15 cellular contexts compared by ENCODE assay signal in genomic region chr2:176514805-176515500, GRCh38.
"Had no signal": no experiment of that assay in that cellular context is flagged by ENCODE, and none has a peak within 500 bp of the region (broad histone marks: within the 10 kb centered on the region; RNA-seq: fewer than 3 reads in every experiment).

No MANE protein-coding gene starts in this region.

- H3K27ac ChIP-seq: esophagus squamous epithelium, heart right ventricle, ovary, testis, upper lobe of right lung had no signal

- H3K27me3 ChIP-seq: esophagus squamous epithelium, heart right ventricle, ovary, testis, upper lobe of right lung had no signal

- H3K4me3 ChIP-seq: esophagus squamous epithelium, heart right ventricle, ovary, testis, upper lobe of right lung had no signal

- H3K4me1 ChIP-seq: testis, upper lobe of right lung had no signal

- ATAC-seq: heart right ventricle; stimulated activated naive CD8-positive, alpha-beta T cell treated with anti-CD3 and anti-CD28 coated beads, Interleukin-15, amount 100 ng/mL, for 72 hours; upper lobe of right lung; WTC11 had no signal

- H3K9me3 ChIP-seq: esophagus squamous epithelium, heart right ventricle, ovary, testis, upper lobe of right lung had no signal

- H3K36me3 ChIP-seq: esophagus squamous epithelium, heart right ventricle, ovary, upper lobe of right lung had no signal

- DNase-seq: activated CD4-positive, alpha-beta T cell treated with anti-CD3 and anti-CD28 coated beads, Interleukin-2, amount 10 ng/mL, durations not matched to agents 24 days and 14 days; activated naive CD4-positive, alpha-beta T cell treated with anti-CD3 and anti-CD28 coated beads for 36 hours; cerebellar nuclear complex; esophagus squamous epithelium; foreskin melanocyte; heart right ventricle; islet precursor cell; ovary; stimulated activated CD4-positive, alpha-beta T cell treated with anti-CD3 and anti-CD28 coated beads, Interleukin-15, amount 100 ng/mL, for 24 hours; stimulated activated CD4-positive, alpha-beta T cell treated with anti-CD3 and anti-CD28 coated beads, Interleukin-4, amount 100 ng/mL, for 24 hours; stimulated activated naive CD8-positive, alpha-beta T cell treated with anti-CD3 and anti-CD28 coated beads, Interleukin-15, amount 100 ng/mL, for 72 hours; T-helper 1 cell; testis; upper lobe of right lung had no signal
